8 cellular contexts compared by ENCODE assay signal in genomic region chr9:136545065-136545965, GRCh38. TPM values are rescaled to one million over a fixed set of nuclear protein-coding genes. Genes with fewer than 3 reads are reported as not detected.
A peak's percentile ranks its signal among the peaks of the same experiment; 100 is the strongest.
DNase-seq lines count a peak whose midpoint lies in the region; ATAC-seq and TF ChIP-seq lines count a peak whose summit lies in the region.

No MANE protein-coding gene starts in this region.

- POLR2A ChIA-PET in SK-N-SH (lab: Yijun Ruan, JAX): no interaction called here

- H3K79me2 ChIP-seq in SK-N-SH (ENCODE audit: insufficient read depth): peaks cover 32% of the 10 kb centered on the region

- CTCF ChIA-PET in SK-N-SH (lab: Yijun Ruan, JAX): interaction anchor here (1.6 kb wide), 1 partner anchor 86 kb away, joined by 5 read pairs; no protein-coding TSS in a partner anchor

- no peaks in the 10 kb centered on the region for H3K27me3 ChIP-seq in SK-N-SH (ENCODE audit: insufficient read depth)

- H3K9me2 ChIP-seq in SK-N-SH: no peaks in the 10 kb centered on the region

- TF ChIP-seq EP300 in SK-N-SH (IDR thresholded peaks at IDR 0.05; ENCODE audit: borderline replicate concordance in 1 of 2, low read depth in 1 of 2, low read length in 1 of 2): no peak

- H3K36me3 ChIP-seq in SK-N-SH (replicated peaks in 1 of 2; ENCODE audit: control insufficient read depth in 1 of 2, insufficient read depth in 2 of 2, low read length in 1 of 2): peaks cover 0 to 4% of the 10 kb centered on the region in 2 experiments

- ATAC-seq in HG02852 (IDR thresholded peaks at IDR 0.05; ENCODE audit: unreplicated experiment) (peak; percentile 19), GM18873 (IDR thresholded peaks at IDR 0.05; ENCODE audit: low FRiP score, unreplicated experiment) (no peak)

- 1% methylated on average over 23 of the region's 114 CpGs for WGBS in SK-N-SH (ENCODE audit: low lambda C conversion rate)
- 0% methylated on average over 33 to 108 of the region's 114 CpGs for WGBS in adipose tissue, 3 donors

- H3K4me3 ChIP-seq in SK-N-SH (ENCODE audit: low read depth in 2 of 2, low read length in 1 of 2): peak overlapping the region; percentile 69 to 95

- peak overlapping the region; percentile 97 for H3K4me2 ChIP-seq in SK-N-SH

- H3K9me3 ChIP-seq in SK-N-SH: no peaks in the 10 kb centered on the region

- peaks cover 10 to 22% of the 10 kb centered on the region in 2 experiments; a peak in 3 of 4 replicates for H3K4me1 ChIP-seq in SK-N-SH (ENCODE audit: control insufficient read depth in 1 of 2, insufficient read depth in 2 of 2, low read depth in 1 of 2, low read length in 1 of 2)

- H3K27ac ChIP-seq in SK-N-SH (ENCODE audit: low read depth in 2 of 2, low read length in 1 of 2) (no peak overlapping the region), adipose tissue (ENCODE audit: low read depth, low read length) (peak overlapping the region; percentile 71)

- TF ChIP-seq RAD21 in SK-N-SH (IDR thresholded peaks at IDR 0.05; ENCODE audit: low read length): no peak

- H2AFZ ChIP-seq in SK-N-SH (ENCODE audit: low read depth): peak overlapping the region; percentile 46; the same call in 1 of the 2 replicates

- peak overlapping the region; percentile 84 for H3K9ac ChIP-seq in SK-N-SH

- DNase-seq in GM13976 (ENCODE audit: low spot score): peak; percentile 79
- DNase-seq in SK-N-SH: peak; percentile 65
- DNase-seq in iris pigment epithelial cell (ENCODE audit: low read depth): peak; percentile 36
- peak in 2 of 3 experiments; percentile 27 to 66 for DNase-seq in stimulated activated CD4-positive, alpha-beta T cell treated with anti-CD3 and anti-CD28 coated beads, TNF-alpha, amount 100 ng/mL, for 24 hours (ENCODE audit: low read depth in 3 of 3)
- no peak for DNase-seq in ecto neural progenitor cell (ENCODE audit: low spot score)

- TF ChIP-seq CTCF in GM13976 (IDR thresholded peaks at IDR 0.05; ENCODE audit: borderline replicate concordance, control extremely low read depth, extremely low read depth, insufficient read depth, missing control alignments) (peak; percentile 18), SK-N-SH (IDR thresholded peaks at IDR 0.05) (no peak)

- in situ Hi-C loops in GM13976 (cut with MboI; ENCODE audit: low sequenced_read_pairs, unreplicated experiment): no loop called here

- no peaks in the 10 kb centered on the region for H3F3A ChIP-seq in SK-N-SH (replicated peaks; ENCODE audit: insufficient read depth)

- peaks cover 26% of the 10 kb centered on the region for H4K20me1 ChIP-seq in SK-N-SH (ENCODE audit: insufficient read depth)

TF ChIP-seq in SK-N-SH, 30 proteins besides CTCF, POLR2A, EP300 and RAD21:
- no peak for TF ChIP-seq PBX3 (IDR thresholded peaks at IDR 0.05)
- no peak for TF ChIP-seq NFIC (IDR thresholded peaks at IDR 0.05; ENCODE audit: borderline replicate concordance)
- TF ChIP-seq TEAD4 (IDR thresholded peaks at IDR 0.05; ENCODE audit: borderline replicate concordance, insufficient read depth): no peak
- TF ChIP-seq MEF2A (IDR thresholded peaks at IDR 0.05; ENCODE audit: borderline replicate concordance, low read depth): no peak
- no peak for TF ChIP-seq YY1 (IDR thresholded peaks at IDR 0.05; ENCODE audit: low read depth)

RNA-seq across cellular contexts. Expression of gene NOTCH1, which starts 0.5 kb away (rescaled TPM):
- polyA plus RNA-seq in SK-N-SH (2012; rRNA removed): 2.6 and 6.6 TPM in 2 replicates
- 3.3 and 4.8 TPM in 2 replicates for polyA plus RNA-seq in SK-N-SH (2012; cell fraction: cytosol; rRNA removed)
- polyA plus RNA-seq in SK-N-SH (2012; cell fraction: nucleus; rRNA removed): 25.0 and 35.2 TPM in 2 replicates
- polyA plus RNA-seq in adipose tissue: 10 to 100 TPM; 10.4 to 35.7 (median 25.0) TPM
